ENCODE assay signal across 2 cellular contexts in the genomic region with DNA sequence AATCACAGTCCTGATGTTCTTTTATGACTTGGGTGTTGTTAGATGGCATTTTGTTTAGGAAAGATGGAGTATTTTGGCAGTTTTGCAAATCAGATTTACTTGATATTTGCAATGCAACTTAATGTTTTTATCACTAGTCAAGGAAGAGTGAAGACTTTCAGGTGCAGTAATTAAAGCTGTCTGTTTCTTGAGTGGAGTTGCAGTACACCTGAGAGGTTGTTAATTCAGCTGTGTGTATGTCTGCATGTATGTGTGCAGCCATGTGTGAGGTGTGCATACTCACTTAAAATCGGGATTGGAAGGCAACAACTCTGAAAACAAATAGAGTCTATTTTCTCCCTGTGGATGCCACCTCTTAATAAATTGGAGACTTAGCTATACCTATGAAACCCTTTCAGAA.
TF ChIP-seq lines count a peak whose summit lies in the region.

No MANE protein-coding gene starts in this region.

TF ChIP-seq in SK-N-SH, 30 proteins besides CTCF, POLR2A, EP300 and RAD21:
- TF ChIP-seq TEAD4 (IDR thresholded peaks at IDR 0.05; ENCODE audit: borderline replicate concordance, insufficient read depth): no peak
- no peak for TF ChIP-seq PBX3 (IDR thresholded peaks at IDR 0.05)
- TF ChIP-seq, protein P1, sequence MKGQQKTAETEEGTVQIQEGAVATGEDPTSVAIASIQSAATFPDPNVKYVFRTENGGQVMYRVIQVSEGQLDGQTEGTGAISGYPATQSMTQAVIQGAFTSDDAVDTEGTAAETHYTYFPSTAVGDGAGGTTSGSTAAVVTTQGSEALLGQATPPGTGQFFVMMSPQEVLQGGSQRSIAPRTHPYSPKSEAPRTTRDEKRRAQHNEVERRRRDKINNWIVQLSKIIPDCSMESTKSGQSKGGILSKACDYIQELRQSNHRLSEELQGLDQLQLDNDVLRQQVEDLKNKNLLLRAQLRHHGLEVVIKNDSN (IDR thresholded peaks at IDR 0.05; ENCODE audit: borderline replicate concordance, low read depth): no peak
- no peak for TF ChIP-seq EZH2phosphoT487 (IDR thresholded peaks at IDR 0.05; ENCODE audit: borderline replicate concordance, low read depth)
- no peak for TF ChIP-seq POLR2AphosphoS5 (IDR thresholded peaks at IDR 0.05; ENCODE audit: low read depth, low read length)
- no peak for TF ChIP-seq SMC3 (IDR thresholded peaks at IDR 0.05; ENCODE audit: low read depth, low read length)

TF ChIP-seq in SK-N-SH treated with all-trans-retinoic acid at 6 μM for 48 hours, 23 proteins besides CTCF, POLR2A, EP300 and RAD21:
- TF ChIP-seq ZFP30 (CRISPR knock-in tag; IDR thresholded peaks at IDR 0.05) (no peak), ZC3H10 (CRISPR knock-in tag; IDR thresholded peaks at IDR 0.05) (no peak), TCF4 (CRISPR knock-in tag; IDR thresholded peaks at IDR 0.05; ENCODE audit: borderline replicate concordance) (no peak), ZFP3 (CRISPR knock-in tag; IDR thresholded peaks at IDR 0.05) (no peak), TOX (CRISPR knock-in tag; IDR thresholded peaks at IDR 0.05; ENCODE audit: borderline replicate concordance) (no peak), ARNTL (CRISPR knock-in tag; IDR thresholded peaks at IDR 0.05; ENCODE audit: borderline replicate concordance, low read depth) (no peak)
